8 cellular contexts compared by ENCODE assay signal in the genomic region with DNA sequence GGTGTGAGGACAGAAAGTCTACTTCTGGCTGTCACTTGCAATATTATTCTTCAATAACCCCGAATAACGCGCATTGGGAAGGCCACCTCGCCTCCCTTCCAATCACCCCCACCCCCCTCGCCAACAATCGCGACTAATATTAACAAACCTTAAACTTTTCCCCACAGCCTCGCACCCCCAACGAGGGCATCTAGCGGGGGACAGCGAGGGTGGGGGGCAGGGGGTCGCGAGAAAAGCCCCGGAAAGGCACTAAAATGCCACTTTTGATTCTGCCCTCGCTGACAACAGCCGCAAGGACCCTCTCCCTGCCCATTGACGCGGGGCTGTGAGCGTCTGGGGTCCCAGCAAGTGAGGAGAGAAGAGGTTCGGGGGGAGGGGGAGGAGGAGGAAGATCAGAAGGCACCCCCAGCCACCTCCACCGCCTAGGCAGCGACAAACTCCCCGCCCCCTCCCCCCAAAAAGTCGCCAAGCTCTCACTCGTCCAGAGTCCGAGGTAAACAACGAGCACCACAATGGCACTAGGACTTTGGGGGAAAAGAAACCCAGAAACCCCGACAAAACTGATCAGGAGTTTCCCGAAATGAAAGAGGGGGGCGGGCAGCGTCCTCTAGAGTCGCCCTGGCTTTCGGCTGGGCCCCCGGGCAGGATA. TPM values are rescaled to one million over a fixed set of nuclear protein-coding genes. Genes with fewer than 3 reads are reported as not detected.
A peak's percentile ranks its signal among the peaks of the same experiment; 100 is the strongest.
DNase-seq lines count a peak whose midpoint lies in the region; ATAC-seq, FAIRE-seq and TF ChIP-seq lines count a peak whose summit lies in the region.

No MANE protein-coding gene starts in this region.

- H3K4me1 Mint-ChIP-seq in Caco-2 (ENCODE audit: low read depth, unreplicated experiment) = peaks cover 15% of the 10 kb centered on the region
- H3K4me1 Mint-ChIP-seq in stimulated activated naive CD8-positive, alpha-beta T cell treated with anti-CD3 and anti-CD28 coated beads, Interleukin-15, amount 100 ng/mL, for 72 hours = peaks cover 66% of the 10 kb centered on the region

- H3K36me3 ChIP-seq in Caco-2 (ENCODE audit: control insufficient read depth, insufficient read depth, low read length) (no peaks in the 10 kb centered on the region), kidney (ENCODE audit: control insufficient read depth in 1 of 2, insufficient read depth in 2 of 2, low read length in 2 of 2) (no peaks in the 10 kb centered on the region)

- BruUV-seq in Caco-2 (replicated peaks; lab: Mats Ljungman, UMichigan) = no TSS peak

- FAIRE-seq in kidney (lab: Jason Lieb, UNC) = no peak

- H3K27ac ChIP-seq in HL-60 (replicated peaks) (peak overlapping the region; percentile 82), kidney (ENCODE audit: low read depth in 2 of 2, low read length in 2 of 2) (peak overlapping the region; percentile 79 to 80)

- H3K4me1 ChIP-seq in Caco-2 (0 out of 2 replicates have a peak, but pooled peaks cover 2% of the 10 kb centered on the region), kidney (ENCODE audit: control insufficient read depth in 1 of 2, insufficient read depth in 1 of 2, low read depth in 1 of 2, low read length in 2 of 2) (peaks cover 3 to 5% of the 10 kb centered on the region in 2 donors)

- no peak for DNase-seq in Caco-2
- no peak for DNase-seq in HL-60 (ENCODE audit: low read depth in 1 of 2, low spot score in 1 of 2)
- no peak for DNase-seq in astrocyte of the spinal cord (ENCODE audit: low read depth, low spot score)
- DNase-seq in kidney = peak; percentile 67
- DNase-seq in stimulated activated naive CD8-positive, alpha-beta T cell treated with anti-CD3 and anti-CD28 coated beads, Interleukin-15, amount 100 ng/mL, for 72 hours = no peak
- no peak for DNase-seq in amniotic stem cell (lab: John Stamatoyannopoulos, UW)
- no peak for DNase-seq in SW 1271 (lab: John Stamatoyannopoulos, UW)
- DNase-seq in middle frontal gyrus (ENCODE audit: extremely low spot score, low spot score) = no peak

- peaks cover 17% of the 10 kb centered on the region for H3K36me3 Mint-ChIP-seq in Caco-2 (ENCODE audit: insufficient read depth, unreplicated experiment)

- ATAC-seq in stimulated activated naive CD8-positive, alpha-beta T cell treated with anti-CD3 and anti-CD28 coated beads, Interleukin-15, amount 100 ng/mL, for 72 hours = peak; percentile 2

- H3K9ac ChIP-seq in kidney (ENCODE audit: low read length in 2 of 2) = peak overlapping the region; percentile 83 to 91

- CTCF ChIA-PET in Caco-2 (lab: Charles Lee) = no interaction called here

- POLR2A ChIA-PET in Caco-2 (lab: Charles Lee) = interaction anchor here (0.6 kb wide), 1 partner anchor 21 kb away, joined by 5 read pairs; no protein-coding TSS in a partner anchor

- TF ChIP-seq CTCF in Caco-2 (IDR thresholded peaks at IDR 0.05; ENCODE audit: insufficient read depth in 1 of 2, low read depth in 1 of 2, low read length in 1 of 2, severe bottlenecking in 1 of 2, unreplicated experiment in 1 of 2) = no peak
- no peak for TF ChIP-seq CTCF in HL-60 (IDR thresholded peaks at IDR 0.05; ENCODE audit: insufficient read depth, low read length)
- TF ChIP-seq CTCF in astrocyte of the spinal cord (IDR thresholded peaks at IDR 0.05; ENCODE audit: low read depth, low read length) = no peak
- TF ChIP-seq CTCF in kidney (IDR thresholded peaks at IDR 0.05; ENCODE audit: borderline replicate concordance, extremely low read depth, insufficient read depth) = no peak

- H3K9me3 ChIP-seq in Caco-2 (no peaks in the 10 kb centered on the region), kidney (ENCODE audit: control insufficient read depth in 1 of 2, low read length in 2 of 2) (no peaks in the 10 kb centered on the region)

- no peaks in the 10 kb centered on the region for H3K27me3 Mint-ChIP-seq in Caco-2 (ENCODE audit: insufficient read depth, unreplicated experiment)
- no peaks in the 10 kb centered on the region for H3K27me3 Mint-ChIP-seq in stimulated activated naive CD8-positive, alpha-beta T cell treated with anti-CD3 and anti-CD28 coated beads, Interleukin-15, amount 100 ng/mL, for 72 hours

- in situ Hi-C loops in astrocyte of the spinal cord (cut with HindIII; ENCODE audit: low sequenced_read_pairs) = no loop called here

- H3K27me3 ChIP-seq in Caco-2 (replicated peaks; ENCODE audit: control insufficient read depth, insufficient read depth, low read length) (no peaks in the 10 kb centered on the region), HL-60 (ENCODE audit: insufficient read depth, poor library complexity, severe bottlenecking) (no peaks in the 10 kb centered on the region)

- peak overlapping the region; percentile 63 for H3K27ac Mint-ChIP-seq in Caco-2 (ENCODE audit: unreplicated experiment)
- H3K27ac Mint-ChIP-seq in stimulated activated naive CD8-positive, alpha-beta T cell treated with anti-CD3 and anti-CD28 coated beads, Interleukin-15, amount 100 ng/mL, for 72 hours = peak overlapping the region; percentile 94 to 99

- H3K4me3 Mint-ChIP-seq in Caco-2 (ENCODE audit: unreplicated experiment) = peak overlapping the region; percentile 86
- H3K4me3 Mint-ChIP-seq in stimulated activated naive CD8-positive, alpha-beta T cell treated with anti-CD3 and anti-CD28 coated beads, Interleukin-15, amount 100 ng/mL, for 72 hours = peak overlapping the region; percentile 96 to 98

- intact Hi-C loops in Caco-2 (cut with micrococcal nuclease; ENCODE audit: unreplicated experiment) = loop anchor here (2.0 kb wide), 1 partner anchor 334 kb away; no protein-coding TSS in a partner anchor
- intact Hi-C loops in kidney (cut with DNase I) = no loop called here

- H3K4me3 ChIP-seq in Caco-2 (ENCODE audit: low read depth, low read length) (peak overlapping the region; percentile 72), HL-60 (replicated peaks; ENCODE audit: insufficient read depth, low read length) (peak overlapping the region; percentile 70), astrocyte of the spinal cord (ENCODE audit: low read depth, low read length) (peak overlapping the region; percentile 84), kidney (ENCODE audit: low read length in 2 of 2) (peak overlapping the region; percentile 94 to 98)

- no peaks in the 10 kb centered on the region for H3K9me3 Mint-ChIP-seq in Caco-2 (ENCODE audit: unreplicated experiment)
- no peaks in the 10 kb centered on the region for H3K9me3 Mint-ChIP-seq in stimulated activated naive CD8-positive, alpha-beta T cell treated with anti-CD3 and anti-CD28 coated beads, Interleukin-15, amount 100 ng/mL, for 72 hours

RNA-seq across cellular contexts. Expression of a gene that starts 0.8 kb away (rescaled TPM):
- total RNA-seq in Caco-2 (2022) = 13.8 and 16.4 TPM in 2 replicates
- 22.2 TPM for total RNA-seq in kidney
- 6.2 TPM for polyA plus RNA-seq in kidney (ENCODE audit: insufficient read depth, low read depth, low replicate concordance)
